ENCODE assay signal across 1 cellular context in the genomic region with DNA sequence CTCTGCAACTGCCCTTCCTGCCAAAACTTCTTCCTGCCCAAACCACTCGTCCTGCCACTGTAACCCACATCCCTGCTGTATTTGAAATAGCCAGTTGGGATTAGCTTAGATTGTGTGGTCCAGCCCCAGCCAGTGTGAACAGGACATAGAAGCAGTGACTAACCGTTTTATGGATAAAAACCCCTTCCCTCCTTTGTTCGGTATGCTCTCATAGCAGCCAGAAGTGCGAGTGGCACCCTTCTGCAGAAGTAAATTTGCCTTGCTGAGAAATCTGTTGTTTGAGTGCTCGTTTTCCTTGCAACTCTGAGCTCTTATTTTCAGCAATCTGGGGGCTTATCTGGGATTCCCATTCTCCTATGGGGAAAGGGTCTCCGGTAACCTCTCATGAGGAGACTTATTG.
TF ChIP-seq lines count a peak whose summit lies in the region.

No MANE protein-coding gene starts in this region.

TF ChIP-seq in HEK293, 187 proteins besides CTCF, POLR2A, EP300 and RAD21 (continued from another document):
- TF ChIP-seq, protein P1, sequence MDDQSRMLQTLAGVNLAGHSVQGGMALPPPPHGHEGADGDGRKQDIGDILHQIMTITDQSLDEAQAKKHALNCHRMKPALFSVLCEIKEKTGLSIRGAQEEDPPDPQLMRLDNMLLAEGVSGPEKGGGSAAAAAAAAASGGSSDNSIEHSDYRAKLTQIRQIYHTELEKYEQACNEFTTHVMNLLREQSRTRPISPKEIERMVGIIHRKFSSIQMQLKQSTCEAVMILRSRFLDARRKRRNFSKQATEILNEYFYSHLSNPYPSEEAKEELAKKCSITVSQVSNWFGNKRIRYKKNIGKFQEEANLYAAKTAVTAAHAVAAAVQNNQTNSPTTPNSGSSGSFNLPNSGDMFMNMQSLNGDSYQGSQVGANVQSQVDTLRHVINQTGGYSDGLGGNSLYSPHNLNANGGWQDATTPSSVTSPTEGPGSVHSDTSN (CRISPR knock-in tag; IDR thresholded peaks at IDR 0.05): no peak
- peak; percentile 91 for TF ChIP-seq SETDB1 (IDR thresholded peaks at IDR 0.05; ENCODE audit: insufficient read length, low read length)
TF ChIP-seq in HEK293: peak in this region for 2.
